10 cellular contexts compared by ENCODE assay signal in the genomic region with DNA sequence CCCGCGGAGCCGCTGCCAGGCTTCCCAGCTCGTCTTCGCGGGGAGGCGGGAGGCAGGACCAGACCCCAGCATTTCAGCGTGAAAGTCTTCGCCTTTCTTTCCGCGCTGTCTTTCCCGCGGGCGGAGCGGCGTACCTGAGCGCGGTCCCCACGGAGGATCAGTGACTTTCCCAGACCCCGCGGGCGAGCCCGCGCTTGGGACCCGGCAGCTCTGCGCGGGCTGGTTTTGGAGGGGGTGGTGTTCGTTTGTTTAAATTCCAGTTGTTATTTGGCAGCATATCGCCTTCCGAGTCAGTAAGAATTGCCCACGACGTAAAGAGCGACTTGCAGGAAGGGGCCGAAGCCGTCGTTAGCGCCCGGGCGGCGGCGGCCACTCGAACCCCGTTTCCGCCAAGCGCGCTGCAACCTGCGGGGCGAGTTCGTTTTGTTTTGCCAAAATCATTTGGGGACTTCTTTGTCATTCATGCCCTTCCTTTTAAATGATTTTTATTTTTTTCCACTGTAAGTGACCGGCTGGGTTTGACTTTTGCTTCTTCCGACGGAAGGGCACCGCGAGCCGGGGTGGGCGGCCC.
DNase-seq lines count a peak whose midpoint lies in the region; ATAC-seq, FAIRE-seq and TF ChIP-seq lines count a peak whose summit lies in the region.
"Had no signal": no experiment of that assay in that cellular context is flagged by ENCODE, and none has a peak within 500 bp of the region (broad histone marks: within the 10 kb centered on the region; RNA-seq: fewer than 3 reads in every experiment).

No MANE protein-coding gene starts in this region.

- CTCF ChIA-PET in A549 (lab: Yijun Ruan, JAX): no interaction called here

- no peaks in the 10 kb centered on the region for H3K9me3 Mint-ChIP-seq in natural killer cell treated with Interleukin-12 subunit alpha and Interleukin-12 subunit beta and Interleukin-15 and Interleukin-18, amount 100 ng/mL, for 72 hours

- H3K36me3 Mint-ChIP-seq in natural killer cell treated with Interleukin-12 subunit alpha and Interleukin-12 subunit beta and Interleukin-15 and Interleukin-18, amount 100 ng/mL, for 72 hours: no peaks in the 10 kb centered on the region

- H3K36me3 ChIP-seq in HUES48 (ENCODE audit: control insufficient read depth, insufficient read depth, low read length): no peaks in the 10 kb centered on the region

- no peak for ATAC-seq in A549
- ATAC-seq in natural killer cell treated with Interleukin-12 subunit alpha and Interleukin-12 subunit beta and Interleukin-15 and Interleukin-18, amount 100 ng/mL, for 72 hours: peak in 1 of 2 donors; percentile 21
- ATAC-seq in HG03342 (IDR thresholded peaks at IDR 0.05; ENCODE audit: unreplicated experiment): no peak
- no peak for ATAC-seq in GM18870 (IDR thresholded peaks at IDR 0.05; ENCODE audit: unreplicated experiment)
- no peak for ATAC-seq in HG02973 (IDR thresholded peaks at IDR 0.05; ENCODE audit: unreplicated experiment)

- no peak for TF ChIP-seq RAD21 in A549 (conservative IDR thresholded peaks at IDR 0.05 in 1 of 2, IDR thresholded peaks at IDR 0.05 in 1 of 2)

- peaks cover 46% of the 10 kb centered on the region for H3K27me3 ChIP-seq in HUES48 (ENCODE audit: control insufficient read depth, insufficient read depth, low read length)

- TF ChIP-seq EP300 in A549 (IDR thresholded peaks at IDR 0.05): no peak

- no peak overlapping the region for H3K9ac ChIP-seq in HUES48 (ENCODE audit: low read depth, low read length)

- H3K4me1 ChIP-seq in A549 (no peaks in the 10 kb centered on the region), HUES48 (ENCODE audit: control insufficient read depth, insufficient read depth, low read length) (peaks cover 42% of the 10 kb centered on the region)
- H3K4me1 ChIP-seq: foreskin keratinocyte had no signal

- TF ChIP-seq CTCF in A549 (IDR thresholded peaks at IDR 0.05): no peak

- TF ChIP-seq POLR2A in A549 (IDR thresholded peaks at IDR 0.05; ENCODE audit: low read length): no peak

- peak overlapping the region; percentile 57 for H3K4me2 ChIP-seq in A549

- H3K9me3 ChIP-seq in A549 (no peaks in the 10 kb centered on the region), HUES48 (ENCODE audit: control insufficient read depth, insufficient read depth, low read length) (no peaks in the 10 kb centered on the region)

- DNase-seq in A549 (ENCODE audit: low read depth in 1 of 2, low spot score in 1 of 2): no peak
- peak; percentile 9 for DNase-seq in dermis blood vessel endothelial cell
- DNase-seq in natural killer cell treated with Interleukin-12 subunit alpha and Interleukin-12 subunit beta and Interleukin-15 and Interleukin-18, amount 100 ng/mL, for 72 hours (ENCODE audit: low spot score): no peak
- DNase-seq in NCI-H128 (lab: John Stamatoyannopoulos, UW; ENCODE audit: unreplicated experiment): no peak

- peaks cover 42 to 51% of the 10 kb centered on the region in 2 donors for H3K27me3 Mint-ChIP-seq in natural killer cell treated with Interleukin-12 subunit alpha and Interleukin-12 subunit beta and Interleukin-15 and Interleukin-18, amount 100 ng/mL, for 72 hours

- H3K4me3 ChIP-seq in A549 (peak overlapping the region; percentile 28; the same call in 1 of the 3 replicates), HUES48 (ENCODE audit: low read depth, low read length) (peak overlapping the region; percentile 48)

- peak overlapping the region; percentile 70 for H3K4me3 Mint-ChIP-seq in natural killer cell treated with Interleukin-12 subunit alpha and Interleukin-12 subunit beta and Interleukin-15 and Interleukin-18, amount 100 ng/mL, for 72 hours

- no peak for FAIRE-seq in A549 (lab: Jason Lieb, UNC)
- FAIRE-seq: H54 had no signal

- H3K4me1 Mint-ChIP-seq in natural killer cell treated with Interleukin-12 subunit alpha and Interleukin-12 subunit beta and Interleukin-15 and Interleukin-18, amount 100 ng/mL, for 72 hours (ENCODE audit: low read depth in 2 of 2): peaks cover 9 to 14% of the 10 kb centered on the region in 2 donors

- H3K27ac Mint-ChIP-seq in natural killer cell treated with Interleukin-12 subunit alpha and Interleukin-12 subunit beta and Interleukin-15 and Interleukin-18, amount 100 ng/mL, for 72 hours: no peak overlapping the region

- H3K27ac ChIP-seq in A549: no peak overlapping the region
- no peak overlapping the region for H3K27ac ChIP-seq in HUES48 (ENCODE audit: low read depth, low read length)
- H3K27ac ChIP-seq: foreskin keratinocyte had no signal

- WGBS in A549 (ENCODE audit: missing lambda C conversion rate): 92% methylated on average over 47 of the region's 56 CpGs

- POLR2A ChIA-PET in A549 (lab: Yijun Ruan, JAX): no interaction called here

TF ChIP-seq in A549, 52 proteins besides CTCF, POLR2A, EP300 and RAD21:
- TF ChIP-seq HOXB13 (CRISPR knock-in tag; IDR thresholded peaks at IDR 0.05; ENCODE audit: low read depth): no peak
- no peak for TF ChIP-seq CEBPB (IDR thresholded peaks at IDR 0.05)
- no peak for TF ChIP-seq TP53 (CRISPR knock-in tag; IDR thresholded peaks at IDR 0.05)
- TF ChIP-seq CHD2 (IDR thresholded peaks at IDR 0.05; ENCODE audit: low read length, partially characterized antibody): no peak
- TF ChIP-seq, protein P1, sequence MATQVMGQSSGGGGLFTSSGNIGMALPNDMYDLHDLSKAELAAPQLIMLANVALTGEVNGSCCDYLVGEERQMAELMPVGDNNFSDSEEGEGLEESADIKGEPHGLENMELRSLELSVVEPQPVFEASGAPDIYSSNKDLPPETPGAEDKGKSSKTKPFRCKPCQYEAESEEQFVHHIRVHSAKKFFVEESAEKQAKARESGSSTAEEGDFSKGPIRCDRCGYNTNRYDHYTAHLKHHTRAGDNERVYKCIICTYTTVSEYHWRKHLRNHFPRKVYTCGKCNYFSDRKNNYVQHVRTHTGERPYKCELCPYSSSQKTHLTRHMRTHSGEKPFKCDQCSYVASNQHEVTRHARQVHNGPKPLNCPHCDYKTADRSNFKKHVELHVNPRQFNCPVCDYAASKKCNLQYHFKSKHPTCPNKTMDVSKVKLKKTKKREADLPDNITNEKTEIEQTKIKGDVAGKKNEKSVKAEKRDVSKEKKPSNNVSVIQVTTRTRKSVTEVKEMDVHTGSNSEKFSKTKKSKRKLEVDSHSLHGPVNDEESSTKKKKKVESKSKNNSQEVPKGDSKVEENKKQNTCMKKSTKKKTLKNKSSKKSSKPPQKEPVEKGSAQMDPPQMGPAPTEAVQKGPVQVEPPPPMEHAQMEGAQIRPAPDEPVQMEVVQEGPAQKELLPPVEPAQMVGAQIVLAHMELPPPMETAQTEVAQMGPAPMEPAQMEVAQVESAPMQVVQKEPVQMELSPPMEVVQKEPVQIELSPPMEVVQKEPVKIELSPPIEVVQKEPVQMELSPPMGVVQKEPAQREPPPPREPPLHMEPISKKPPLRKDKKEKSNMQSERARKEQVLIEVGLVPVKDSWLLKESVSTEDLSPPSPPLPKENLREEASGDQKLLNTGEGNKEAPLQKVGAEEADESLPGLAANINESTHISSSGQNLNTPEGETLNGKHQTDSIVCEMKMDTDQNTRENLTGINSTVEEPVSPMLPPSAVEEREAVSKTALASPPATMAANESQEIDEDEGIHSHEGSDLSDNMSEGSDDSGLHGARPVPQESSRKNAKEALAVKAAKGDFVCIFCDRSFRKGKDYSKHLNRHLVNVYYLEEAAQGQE (IDR thresholded peaks at IDR 0.05): no peak
- no peak for TF ChIP-seq NPAS2 (CRISPR knock-in tag; IDR thresholded peaks at IDR 0.05; ENCODE audit: borderline replicate concordance)
- TF ChIP-seq RFX5 (IDR thresholded peaks at IDR 0.05): no peak
